In the genomic region with DNA sequence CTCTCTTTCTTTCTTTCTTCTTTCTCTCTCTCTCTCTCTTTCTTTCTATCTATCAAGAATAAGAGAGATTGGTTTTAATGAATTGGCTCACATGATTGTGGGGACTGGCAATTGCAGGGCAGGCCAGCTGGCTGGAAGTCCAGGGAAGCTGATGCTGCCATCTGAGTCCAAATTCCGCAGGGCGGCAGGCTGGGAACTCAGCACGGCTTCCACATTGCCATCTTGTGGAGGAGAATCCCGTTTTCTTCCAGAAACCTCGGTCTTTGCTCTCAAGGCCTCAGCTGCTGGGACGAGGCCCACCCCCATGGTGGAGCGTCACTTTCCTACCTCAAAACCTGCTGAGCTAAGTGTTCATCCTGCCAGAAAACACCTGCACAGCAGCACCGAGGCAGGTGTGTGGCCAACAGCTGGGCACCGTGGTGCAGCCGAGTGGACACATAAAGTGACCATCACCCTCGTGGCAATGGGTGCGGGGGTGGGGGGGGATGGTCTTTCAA, we compare ENCODE assay signal across 17 cellular contexts. TPM values are rescaled to one million over a fixed set of nuclear protein-coding genes. Genes with fewer than 3 reads are reported as not detected.
DNase-seq lines count a peak whose midpoint lies in the region; ATAC-seq and TF ChIP-seq lines count a peak whose summit lies in the region.
"Had no signal": no experiment of that assay in that cellular context is flagged by ENCODE, and none has a peak within 500 bp of the region (broad histone marks: within the 10 kb centered on the region; RNA-seq: fewer than 3 reads in every experiment).

No MANE protein-coding gene starts in this region.

- no peaks in the 10 kb centered on the region for H4K20me1 ChIP-seq in PC-3 (ENCODE audit: low read length)
- H4K20me1 ChIP-seq in neural progenitor cell (ENCODE audit: low read depth): peaks cover 19% of the 10 kb centered on the region

- no peak overlapping the region for H3K27ac Mint-ChIP-seq in neural progenitor cell
- no peak overlapping the region for H3K27ac Mint-ChIP-seq in endothelial cell (ENCODE audit: unreplicated experiment)
- H3K27ac Mint-ChIP-seq: activated naive CD8-positive, alpha-beta T cell treated with anti-CD3 and anti-CD28 coated beads, Interleukin-2, amount 10 ng/mL, durations not matched to agents 7 days and 5 days had no signal

- H3K9me3 Mint-ChIP-seq in neural progenitor cell: no peaks in the 10 kb centered on the region
- no peaks in the 10 kb centered on the region for H3K9me3 Mint-ChIP-seq in endothelial cell (ENCODE audit: unreplicated experiment)
- H3K9me3 Mint-ChIP-seq: activated naive CD8-positive, alpha-beta T cell treated with anti-CD3 and anti-CD28 coated beads, Interleukin-2, amount 10 ng/mL, durations not matched to agents 7 days and 5 days had no signal

- CTCF ChIA-PET in PC-3 (lab: Charles Lee): no interaction called here

- intact Hi-C loops in PC-3 (cut with micrococcal nuclease): no loop called here

- H3K27me3 ChIP-seq in PC-3 (ENCODE audit: low read length): peaks cover 37% of the 10 kb centered on the region
- H3K27me3 ChIP-seq in neural progenitor cell: peaks cover 5% of the 10 kb centered on the region

- H3K4me3 ChIP-seq in PC-3 (ENCODE audit: low read length): no peak overlapping the region
- no peak overlapping the region for H3K4me3 ChIP-seq in fibroblast of mammary gland (ENCODE audit: control insufficient read depth, low read depth, low read length)
- H3K4me3 ChIP-seq in neural progenitor cell: no peak overlapping the region
- H3K4me3 ChIP-seq: BLaER1 treated with 17β-estradiol and CSF1 and Interleukin-3, amounts not matched to agents 10 nM and 100 nM; colonic mucosa; lung had no signal

- no TSS peak for BruUV-seq in PC-3 (replicated peaks; lab: Mats Ljungman, UMichigan)

- H3K4me1 ChIP-seq in PC-3 (ENCODE audit: insufficient read depth, low read length) (peaks cover 9% of the 10 kb centered on the region), neural progenitor cell (no peaks in the 10 kb centered on the region)
- H3K4me1 ChIP-seq: colonic mucosa had no signal

- ATAC-seq in PC-3: peak; percentile 23
- ATAC-seq: stimulated activated naive CD8-positive, alpha-beta T cell treated with anti-CD3 and anti-CD28 coated beads, Interleukin-15, Interleukin-2, amounts not matched to agents 100 U/mL and 50 U/mL, for 24 hours had no signal

- H3K79me2 ChIP-seq in PC-3 (ENCODE audit: low read length) (no peaks in the 10 kb centered on the region), neural progenitor cell (ENCODE audit: low read depth) (no peaks in the 10 kb centered on the region)

- H2AFZ ChIP-seq in PC-3 (ENCODE audit: low read length) (no peak overlapping the region), neural progenitor cell (replicated peaks) (no peak overlapping the region)

- H3F3A ChIP-seq in PC-3 (ENCODE audit: low read length, unreplicated experiment): no peaks in the 10 kb centered on the region
- no peaks in the 10 kb centered on the region for H3F3A ChIP-seq in neural progenitor cell (ENCODE audit: low read depth)

- no peak overlapping the region for H3K9ac ChIP-seq in PC-3 (ENCODE audit: low read length)
- no peak overlapping the region for H3K9ac ChIP-seq in neural progenitor cell
- H3K9ac ChIP-seq: BLaER1 treated with 17β-estradiol and CSF1 and Interleukin-3, amounts not matched to agents 10 nM and 100 nM had no signal

- H3K4me3 Mint-ChIP-seq in neural progenitor cell (no peak overlapping the region), endothelial cell (ENCODE audit: unreplicated experiment) (no peak overlapping the region)
- H3K4me3 Mint-ChIP-seq: activated naive CD8-positive, alpha-beta T cell treated with anti-CD3 and anti-CD28 coated beads, Interleukin-2, amount 10 ng/mL, durations not matched to agents 7 days and 5 days had no signal

- H3K9me3 ChIP-seq in PC-3 (ENCODE audit: low read length): no peaks in the 10 kb centered on the region
- H3K9me3 ChIP-seq in neural progenitor cell (ENCODE audit: low read depth): no peaks in the 10 kb centered on the region
- H3K9me3 ChIP-seq: BLaER1 treated with 17β-estradiol and CSF1 and Interleukin-3, amounts not matched to agents 10 nM and 100 nM; colonic mucosa had no signal

- H3K27ac ChIP-seq in PC-3 (ENCODE audit: low read length): no peak overlapping the region
- no peak overlapping the region for H3K27ac ChIP-seq in neural progenitor cell
- H3K27ac ChIP-seq: BLaER1 treated with 17β-estradiol and CSF1 and Interleukin-3, amounts not matched to agents 10 nM and 100 nM; colonic mucosa had no signal

- POLR2A ChIA-PET in PC-3 (lab: Charles Lee; ENCODE audit: unreplicated experiment): no interaction called here

- H3K36me3 ChIP-seq in PC-3 (ENCODE audit: low read depth, low read length): no peaks in the 10 kb centered on the region
- H3K36me3 ChIP-seq in neural progenitor cell: no peaks in the 10 kb centered on the region
- H3K36me3 ChIP-seq: BLaER1 treated with 17β-estradiol and CSF1 and Interleukin-3, amounts not matched to agents 10 nM and 100 nM; colonic mucosa had no signal

- H3K9me2 ChIP-seq in PC-3 (replicated peaks; ENCODE audit: low read length): no peaks in the 10 kb centered on the region

- TF ChIP-seq CTCF in PC-3 (conservative IDR thresholded peaks at IDR 0.05; ENCODE audit: low read depth, low read length) (0 out of 2 replicates have a peak, but pooled peaks have one; percentile 29), fibroblast of mammary gland (conservative IDR thresholded peaks at IDR 0.05; ENCODE audit: control insufficient read depth, insufficient read depth, low read depth, low read length) (peak; percentile 4), neural progenitor cell (IDR thresholded peaks at IDR 0.05) (no peak), endothelial cell (IDR thresholded peaks at IDR 0.05; ENCODE audit: unreplicated experiment) (no peak)

- H3K4me1 Mint-ChIP-seq in neural progenitor cell: peaks cover 7% of the 10 kb centered on the region
- H3K4me1 Mint-ChIP-seq in endothelial cell (ENCODE audit: unreplicated experiment): no peaks in the 10 kb centered on the region
- H3K4me1 Mint-ChIP-seq: activated naive CD8-positive, alpha-beta T cell treated with anti-CD3 and anti-CD28 coated beads, Interleukin-2, amount 10 ng/mL, durations not matched to agents 7 days and 5 days had no signal

- peaks cover 14% of the 10 kb centered on the region for H3K27me3 Mint-ChIP-seq in neural progenitor cell (ENCODE audit: insufficient read depth, low read depth)
- H3K27me3 Mint-ChIP-seq in endothelial cell (ENCODE audit: unreplicated experiment): peaks cover 2% of the 10 kb centered on the region

- no peak overlapping the region for H3K4me2 ChIP-seq in PC-3 (ENCODE audit: low read length)
- H3K4me2 ChIP-seq in neural progenitor cell: no peak overlapping the region
- H3K4me2 ChIP-seq: BLaER1 treated with 17β-estradiol and CSF1 and Interleukin-3, amounts not matched to agents 10 nM and 100 nM had no signal

- H3K36me3 Mint-ChIP-seq in neural progenitor cell (no peaks in the 10 kb centered on the region), endothelial cell (ENCODE audit: low read depth, unreplicated experiment) (peaks cover 4% of the 10 kb centered on the region)
- H3K36me3 Mint-ChIP-seq: activated naive CD8-positive, alpha-beta T cell treated with anti-CD3 and anti-CD28 coated beads, Interleukin-2, amount 10 ng/mL, durations not matched to agents 7 days and 5 days had no signal

- DNase-seq in DMS 273 (lab: John Stamatoyannopoulos, UW; ENCODE audit: unreplicated experiment) (peak; percentile 76), PC-3 (peak; percentile 19), fibroblast of mammary gland (ENCODE audit: low read depth) (no peak), neural progenitor cell (ENCODE audit: low spot score) (peak; percentile 31), NCI-H1092 treated with DMSO at 0.1 percent for 48 hours (lab: John Stamatoyannopoulos, UW) (no peak), NCI-H1048 (lab: John Stamatoyannopoulos, UW) (no peak), endothelial cell (ENCODE audit: low spot score) (no peak), NCI-H748 (lab: John Stamatoyannopoulos, UW; ENCODE audit: unreplicated experiment) (no peak)
- DNase-seq: activated naive CD8-positive, alpha-beta T cell treated with anti-CD3 and anti-CD28 coated beads, Interleukin-2, amount 10 ng/mL, durations not matched to agents 7 days and 5 days; colonic mucosa; MM.1S; NCI-H510A; Right ventricle myocardium superior; stimulated activated CD4-positive, alpha-beta T cell treated with anti-CD3 and anti-CD28 coated beads, Interleukin-4, amount 100 ng/mL, for 24 hours; stimulated activated naive CD8-positive, alpha-beta T cell treated with anti-CD3 and anti-CD28 coated beads, Interleukin-15, Interleukin-2, amounts not matched to agents 100 U/mL and 50 U/mL, for 24 hours had no signal

RNA-seq across cellular contexts. Expression of gene SLCO4A1, which starts 58.8 kb away (rescaled TPM):
- total RNA-seq in PC-3 (2014; rRNA removed) (161 and 162 TPM in 2 replicates), neural progenitor cell (ENCODE audit: low replicate concordance) (0.88 and 3.1 TPM in 2 replicates), endothelial cell (ENCODE audit: unreplicated experiment) (1.4 TPM)

Comparison
In these comparisons a context has a peak if more than half of its experiments do, and no peak if none do; other contexts are left out.
1. DNase-seq: peak in DMS 273 (single experiment), PC-3 (single experiment) and neural progenitor cell (single experiment); none in fibroblast of mammary gland (single experiment), NCI-H1092 treated with DMSO at 0.1 percent for 48 hours (single experiment), NCI-H1048 (single experiment), endothelial cell (single experiment) and NCI-H748 (single experiment).
2. CTCF ChIP-seq: peak in PC-3 (single experiment) and fibroblast of mammary gland (single experiment); none in neural progenitor cell (single experiment) and endothelial cell (single experiment).
3. RNA of gene SLCO4A1, which starts 58.8 kb away (total RNA-seq): 161 to 162 TPM in PC-3; 1.4 TPM in endothelial cell (single experiment) and 0.88 to 3.1 TPM in neural progenitor cell; every median in the first group is over 10 times any median in the second.